In genomic region chr3:133896002-133896761, GRCh38 we compare ENCODE assay signal across 8 cellular contexts. TPM values are rescaled to one million over a fixed set of nuclear protein-coding genes. Genes with fewer than 3 reads are reported as not detected.
A peak's percentile ranks its signal among the peaks of the same experiment; 100 is the strongest.
DNase-seq lines count a peak whose midpoint lies in the region; ATAC-seq lines count a peak whose summit lies in the region.

No MANE protein-coding gene starts in this region.

- H3K4me3 Mint-ChIP-seq in effector memory CD8-positive, alpha-beta T cell: peak overlapping the region; percentile 65 to 79

- peaks cover 49 to 65% of the 10 kb centered on the region in 2 donors for H3K27me3 Mint-ChIP-seq in effector memory CD8-positive, alpha-beta T cell

- no peaks in the 10 kb centered on the region for H3K9me3 Mint-ChIP-seq in effector memory CD8-positive, alpha-beta T cell

- DNase-seq in EL: peak; percentile 8
- DNase-seq in NCI-H526 treated with DMSO at 0.1 percent for 48 hours (lab: John Stamatoyannopoulos, UW): peak; percentile 14
- no peak for DNase-seq in effector memory CD8-positive, alpha-beta T cell
- DNase-seq in myocyte (ENCODE audit: low read depth): peak; percentile 15
- DNase-seq in activated CD4-positive, CD25-positive, alpha-beta regulatory T cell (lab: John Stamatoyannopoulos, UW): no peak

- ATAC-seq in effector memory CD8-positive, alpha-beta T cell (replicated peaks): peak; percentile 46
- ATAC-seq in HG03097 (IDR thresholded peaks at IDR 0.05; ENCODE audit: low FRiP score, unreplicated experiment) (no peak), HG02588 (IDR thresholded peaks at IDR 0.05; ENCODE audit: unreplicated experiment) (no peak), HG03565 (IDR thresholded peaks at IDR 0.05; ENCODE audit: unreplicated experiment) (no peak)

- H3K27ac Mint-ChIP-seq in effector memory CD8-positive, alpha-beta T cell: peak overlapping the region; percentile 31 to 87

- peaks cover 0 to 11% of the 10 kb centered on the region in 2 donors for H3K4me1 Mint-ChIP-seq in effector memory CD8-positive, alpha-beta T cell (ENCODE audit: low read depth in 2 of 2)

- no peaks in the 10 kb centered on the region for H3K36me3 Mint-ChIP-seq in effector memory CD8-positive, alpha-beta T cell (ENCODE audit: insufficient read depth)

RNA-seq across cellular contexts. Expression of gene RAB6B, which starts 0.5 kb away (rescaled TPM):
- total RNA-seq in myocyte: 0.37 and 1.1 TPM in 2 replicates
- 9.3 TPM for polyA plus RNA-seq in myocyte (2012)

Comparison
In these comparisons a context has a peak if more than half of its experiments do, and no peak if none do; other contexts are left out.
1. DNase-seq: peak in EL (single experiment), NCI-H526 treated with DMSO at 0.1 percent for 48 hours (single experiment) and myocyte (single experiment); none in effector memory CD8-positive, alpha-beta T cell (0 of 3) and activated CD4-positive, CD25-positive, alpha-beta regulatory T cell (0 of 4).